Comparison of ENCODE assay signal across 19 cellular contexts in genomic region chr1:25888426-25888987, GRCh38. TPM values are rescaled to one million over a fixed set of nuclear protein-coding genes. Genes with fewer than 3 reads are reported as not detected.
DNase-seq lines count a peak whose midpoint lies in the region; ATAC-seq and TF ChIP-seq lines count a peak whose summit lies in the region.
"Had no signal": no experiment of that assay in that cellular context is flagged by ENCODE, and none has a peak within 500 bp of the region (broad histone marks: within the 10 kb centered on the region; RNA-seq: fewer than 3 reads in every experiment).

No MANE protein-coding gene starts in this region.

- ATAC-seq in GM18498 (IDR thresholded peaks at IDR 0.05; ENCODE audit: unreplicated experiment), result no peak

- H2AFZ ChIP-seq in PC-9, result no peak overlapping the region

- no peaks in the 10 kb centered on the region for H3K9me3 ChIP-seq in PC-9 (ENCODE audit: insufficient read depth, low read depth)
- H3K9me3 ChIP-seq in uterus, result no peaks in the 10 kb centered on the region
- H3K9me3 ChIP-seq: MG63, Peyer's patch had no signal

- no peaks in the 10 kb centered on the region for H3K79me2 ChIP-seq in PC-9 (ENCODE audit: low read depth)

- H3K4me1 Mint-ChIP-seq in neural crest cell (peaks cover 18% of the 10 kb centered on the region), type B pancreatic cell (ENCODE audit: unreplicated experiment) (peaks cover 33% of the 10 kb centered on the region)
- H3K4me1 Mint-ChIP-seq: CD4-positive, alpha-beta memory T cell had no signal

- H3K4me2 ChIP-seq in PC-9, result peak overlapping the region; percentile 79

- H3K4me3 Mint-ChIP-seq in neural crest cell, result no peak overlapping the region
- peak overlapping the region; percentile 27 for H3K4me3 Mint-ChIP-seq in type B pancreatic cell
- H3K4me3 Mint-ChIP-seq: CD4-positive, alpha-beta memory T cell had no signal

- H3K27me3 Mint-ChIP-seq in neural crest cell (ENCODE audit: low read depth) (no peaks in the 10 kb centered on the region), type B pancreatic cell (no peaks in the 10 kb centered on the region)
- H3K27me3 Mint-ChIP-seq: CD4-positive, alpha-beta memory T cell had no signal

- H3K27ac Mint-ChIP-seq in neural crest cell (ENCODE audit: unreplicated experiment) (peak overlapping the region; percentile 22), type B pancreatic cell (peak overlapping the region; percentile 98)
- H3K27ac Mint-ChIP-seq: CD4-positive, alpha-beta memory T cell had no signal

- H3K36me3 Mint-ChIP-seq in neural crest cell (ENCODE audit: low read depth), result peaks cover 12% of the 10 kb centered on the region
- H3K36me3 Mint-ChIP-seq in type B pancreatic cell, result no peaks in the 10 kb centered on the region
- H3K36me3 Mint-ChIP-seq: CD4-positive, alpha-beta memory T cell had no signal

- TF ChIP-seq CTCF in PC-9 (conservative IDR thresholded peaks at IDR 0.05) (no peak), epithelial cell of esophagus (IDR thresholded peaks at IDR 0.05; ENCODE audit: insufficient read depth, low read depth, low read length, missing control alignments) (no peak), neural crest cell (conservative IDR thresholded peaks at IDR 0.05) (no peak), type B pancreatic cell (conservative IDR thresholded peaks at IDR 0.05) (no peak), uterus (IDR thresholded peaks at IDR 0.05) (no peak)

- BruUV-seq in PC-9 (replicated peaks; lab: Mats Ljungman, UMichigan), result no TSS peak

- H3K9me3 Mint-ChIP-seq in neural crest cell (no peaks in the 10 kb centered on the region), type B pancreatic cell (peaks cover 4% of the 10 kb centered on the region)
- H3K9me3 Mint-ChIP-seq: CD4-positive, alpha-beta memory T cell had no signal

- no peaks in the 10 kb centered on the region for H3K9me2 ChIP-seq in PC-9 (ENCODE audit: insufficient read depth)

- H3K4me1 ChIP-seq in PC-9 (replicated peaks; ENCODE audit: insufficient read depth) (peaks cover 55% of the 10 kb centered on the region), uterus (peaks cover 0 to 5% of the 10 kb centered on the region in 2 donors)

- H4K20me1 ChIP-seq in PC-9 (ENCODE audit: insufficient read depth), result no peaks in the 10 kb centered on the region

- intact Hi-C loops in PC-9 (cut with micrococcal nuclease; ENCODE audit: unreplicated experiment) (no loop called here), uterus (cut with DNase I; ENCODE audit: low total_unique reads) (no loop called here)

- H3K27me3 ChIP-seq in PC-9 (ENCODE audit: insufficient read depth, low read depth) (no peaks in the 10 kb centered on the region), uterus (no peaks in the 10 kb centered on the region)
- H3K27me3 ChIP-seq: MG63, Peyer's patch had no signal

- POLR2A ChIA-PET in PC-9 (lab: Charles Lee; ENCODE audit: unreplicated experiment), result interaction anchor here (0.5 kb wide), 1 partner anchor 74 kb away, joined by 9 read pairs; no protein-coding TSS in a partner anchor

- CTCF ChIA-PET in PC-9 (lab: Charles Lee), result interaction anchor here (0.7 kb wide), 1 partner anchor 14 kb away, joined by 3 read pairs; no protein-coding TSS in a partner anchor

- H3K27ac ChIP-seq in PC-9 (peak overlapping the region; percentile 96), uterus (no peak overlapping the region)

- H3K36me3 ChIP-seq in PC-9 (ENCODE audit: low read depth) (no peaks in the 10 kb centered on the region), uterus (no peaks in the 10 kb centered on the region)
- H3K36me3 ChIP-seq: Peyer's patch had no signal

- peaks cover 51% of the 10 kb centered on the region for H3F3A ChIP-seq in PC-9 (ENCODE audit: insufficient read depth, low read depth)

- no peak for TF ChIP-seq POLR2A in uterus (IDR thresholded peaks at IDR 0.05)

- DNase-seq in PC-9 (no peak), epithelial cell of esophagus (ENCODE audit: low read depth) (peak; percentile 30), neural crest cell (ENCODE audit: low read depth, low spot score) (no peak), type B pancreatic cell (ENCODE audit: extremely low spot score, unreplicated experiment) (no peak), medulla oblongata (ENCODE audit: extremely low spot score) (no peak), uterus (no peak)
- DNase-seq: C1 segment of cervical spinal cord; CD4-positive, alpha-beta memory T cell; COR-L47; EL; GF-D8; KBM-7; MG63; NCI-H1694; NCI-H2029 treated with DMSO at 0.1 percent for 48 hours; NCI-H526 treated with DMSO at 0.1 percent for 48 hours; Peyer's patch; SHP77 treated with DMSO at 0.1 percent for 48 hours had no signal

- H3K4me3 ChIP-seq in PC-9 (no peak overlapping the region), epithelial cell of esophagus (ENCODE audit: low read length) (no peak overlapping the region), uterus (no peak overlapping the region)
- H3K4me3 ChIP-seq: MG63, Peyer's patch had no signal

RNA-seq across cellular contexts. Expression of gene PAQR7, which starts 13.0 kb away (rescaled TPM):
- total RNA-seq in PC-9 (2021) (30.2 and 34.0 TPM in 2 replicates), neural crest cell (12.7 and 13.3 TPM in 2 replicates), type B pancreatic cell (ENCODE audit: low replicate concordance) (24.3 and 41.0 TPM in 2 replicates), uterus (10 to 100 TPM in 2 of 4 donors, 1 to 10 TPM in 2; 4.7 to 20.1 (median 9.9) TPM)

RNA-seq across cellular contexts. Expression of gene STMN1, which starts 17.7 kb away (rescaled TPM):
- total RNA-seq in PC-9 (2021) (302 and 349 TPM in 2 replicates), neural crest cell (934 and 986 TPM in 2 replicates), type B pancreatic cell (ENCODE audit: low replicate concordance) (219 and 591 TPM in 2 replicates), uterus (100 to 1,000 TPM in 1 of 4 donors, 10 to 100 TPM in 3; 34.6 to 100 (median 78.2) TPM)

RNA-seq across cellular contexts. Expression of gene AUNIP, which starts 29.2 kb away (rescaled TPM):
- total RNA-seq in PC-9 (2021) (11.0 and 11.3 TPM in 2 replicates), neural crest cell (13.6 and 15.2 TPM in 2 replicates), type B pancreatic cell (ENCODE audit: low replicate concordance) (3.7 and 7.2 TPM in 2 replicates), uterus (1 to 10 TPM in 1 of 4 donors, not detected in 3; 1.1 TPM)
- total RNA-seq: CD4-positive, alpha-beta memory T cell had no signal
